Comparison of ENCODE assay signal across 12 cellular contexts in genomic region chr1:164765557-164765956, GRCh38.
DNase-seq lines count a peak whose midpoint lies in the region; ATAC-seq and TF ChIP-seq lines count a peak whose summit lies in the region.
"Had no signal": no experiment of that assay in that cellular context is flagged by ENCODE, and none has a peak within 500 bp of the region (broad histone marks: within the 10 kb centered on the region; RNA-seq: fewer than 3 reads in every experiment).

No MANE protein-coding gene starts in this region.

- DNase-seq in heart left ventricle (no peak), cardiac septum (ENCODE audit: low spot score) (no peak), brain microvascular endothelial cell (peak; percentile 86), kidney tubule cell (ENCODE audit: low spot score) (peak; percentile 93), uterus (no peak), GM10248 (ENCODE audit: extremely low spot score) (no peak)
- no peak for DNase-seq in activated CD4-positive, alpha-beta T cell treated with anti-CD3 and anti-CD28 coated beads, Interleukin-2, amount 50 U/mL, for 48 hours
- DNase-seq: effector CD8-positive, alpha-beta T cell; midbrain; stimulated activated CD4-positive, alpha-beta T cell treated with anti-CD3 and anti-CD28 coated beads, Interleukin-1b, Interleukin-23, amount 100 ng/mL, for 48 hours; T-cell had no signal

- H3K9me3 ChIP-seq in heart left ventricle (no peaks in the 10 kb centered on the region), uterus (no peaks in the 10 kb centered on the region)

- H3K4me1 ChIP-seq in heart left ventricle, result peaks cover 4 to 60% (median 31%) of the 10 kb centered on the region in 12 donors
- peaks cover 15 to 50% of the 10 kb centered on the region in 2 donors for H3K4me1 ChIP-seq in uterus

- in situ Hi-C loops in brain microvascular endothelial cell (cut with HindIII; ENCODE audit: low pct_ligation_motif_present, low sequenced_read_pairs), result no loop called here

- TF ChIP-seq CTCF in heart left ventricle (IDR thresholded peaks at IDR 0.05) (no peak), brain microvascular endothelial cell (IDR thresholded peaks at IDR 0.05; ENCODE audit: low read depth, low read length, missing control alignments) (no peak), uterus (IDR thresholded peaks at IDR 0.05) (no peak), GM10248 (IDR thresholded peaks at IDR 0.05; ENCODE audit: control extremely low read depth, extremely low read depth, low read depth, missing control alignments) (no peak)

- intact Hi-C loops in heart left ventricle (cut with DNase I), result no loop called here
- intact Hi-C loops in cardiac septum (cut with DNase I), result no loop called here
- intact Hi-C loops in uterus (cut with DNase I; ENCODE audit: low total_unique reads), result no loop called here

- POLR2A ChIA-PET in GM10248 (lab: Yijun Ruan, JAX), result no interaction called here

- H3K27me3 ChIP-seq in heart left ventricle (no peaks in the 10 kb centered on the region), brain microvascular endothelial cell (replicated peaks) (no peaks in the 10 kb centered on the region), uterus (no peaks in the 10 kb centered on the region)

- H3K36me3 ChIP-seq in heart left ventricle (no peaks in the 10 kb centered on the region), brain microvascular endothelial cell (replicated peaks) (no peaks in the 10 kb centered on the region), uterus (no peaks in the 10 kb centered on the region)

- H3K4me3 ChIP-seq in heart left ventricle (no peak overlapping the region), brain microvascular endothelial cell (ENCODE audit: low read depth, low read length) (no peak overlapping the region), uterus (no peak overlapping the region)

- CTCF ChIA-PET in GM10248 (lab: Yijun Ruan, JAX), result interaction anchor here (2.0 kb wide), 1 partner anchor 22 kb away, joined by 7 read pairs; no protein-coding TSS in a partner anchor

- H3K27ac ChIP-seq in heart left ventricle (peak overlapping the region in 9 of 12 donors; percentile 2 to 63 (median 36)), brain microvascular endothelial cell (peak overlapping the region; percentile 98), uterus (peak overlapping the region; percentile 83 to 92)

- ATAC-seq in heart left ventricle (peak in 2 of 4 donors; percentile 31 to 62), HG03108 (IDR thresholded peaks at IDR 0.05; ENCODE audit: unreplicated experiment) (no peak)
- ATAC-seq: T-cell had no signal

- TF ChIP-seq POLR2A in heart left ventricle (IDR thresholded peaks at IDR 0.05), result no peak
- no peak for TF ChIP-seq POLR2A in uterus (IDR thresholded peaks at IDR 0.05)

Comparison
In these comparisons a context has a peak if more than half of its experiments do, and no peak if none do; other contexts are left out.
1. DNase-seq: peak in brain microvascular endothelial cell (single experiment) and kidney tubule cell (single experiment); none in heart left ventricle (0 of 5), cardiac septum (single experiment), uterus (0 of 2), activated CD4-positive, alpha-beta T cell treated with anti-CD3 and anti-CD28 coated beads, Interleukin-2, amount 50 U/mL, for 48 hours (0 of 2) and GM10248 (single experiment).
2. H3K27ac ChIP-seq: peak in every context shown above with its lines; median percentile 98 in brain microvascular endothelial cell; 88 in uterus; 36 in heart left ventricle.